Comparison of ENCODE assay signal across 20 cellular contexts in the genomic region with DNA sequence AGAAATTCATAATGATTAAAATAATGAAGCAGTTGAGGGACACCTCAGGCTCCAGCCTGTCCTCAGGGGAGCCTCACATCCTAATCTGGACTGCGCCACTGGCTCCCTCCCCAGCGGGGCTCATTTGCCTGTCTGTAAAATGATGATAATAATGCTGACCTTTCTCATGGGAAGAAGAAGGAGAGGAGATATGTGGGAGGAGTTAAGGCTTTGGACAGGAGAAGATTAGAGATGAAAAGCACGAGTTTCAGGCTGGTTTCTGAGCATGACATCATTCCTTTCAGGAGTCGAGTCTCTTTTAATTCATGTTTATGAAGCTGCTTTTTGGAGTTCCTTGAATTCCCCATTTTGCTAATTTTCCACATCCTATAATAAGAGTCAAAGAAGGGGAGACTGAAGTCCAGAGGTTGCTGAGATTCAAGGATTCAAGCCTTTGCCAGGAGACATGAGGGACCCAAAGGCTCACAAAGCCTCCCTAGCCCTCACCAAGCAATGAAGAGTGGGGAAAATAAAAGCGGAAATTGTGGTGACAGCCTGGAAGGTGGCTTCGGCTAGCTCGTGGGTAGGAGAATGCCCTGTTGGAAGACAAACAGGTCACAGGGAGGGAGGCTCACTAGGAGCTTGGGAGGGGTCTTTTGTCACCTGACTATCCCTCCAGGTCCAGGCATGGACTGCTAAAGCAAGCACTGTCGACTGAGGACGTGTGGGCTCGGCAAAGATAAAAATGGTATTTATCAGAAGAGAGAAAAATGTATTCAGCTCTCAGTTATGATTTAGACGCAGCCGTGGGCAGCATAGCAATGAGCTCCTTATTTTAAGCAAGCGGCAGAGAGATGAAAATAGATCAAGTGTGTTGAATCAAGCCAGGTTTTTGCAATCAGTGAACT. TPM values are rescaled to one million over a fixed set of nuclear protein-coding genes. Genes with fewer than 3 reads are reported as not detected.
A peak's percentile ranks its signal among the peaks of the same experiment; 100 is the strongest.
DNase-seq lines count a peak whose midpoint lies in the region; ATAC-seq and TF ChIP-seq lines count a peak whose summit lies in the region.
"Had no signal": no experiment of that assay in that cellular context is flagged by ENCODE, and none has a peak within 500 bp of the region (broad histone marks: within the 10 kb centered on the region; RNA-seq: fewer than 3 reads in every experiment).

No MANE protein-coding gene starts in this region.

- no peaks in the 10 kb centered on the region for H3K9me3 Mint-ChIP-seq in activated naive CD8-positive, alpha-beta T cell treated with anti-CD3 and anti-CD28 coated beads for 36 hours
- no peaks in the 10 kb centered on the region for H3K9me3 Mint-ChIP-seq in activated naive CD8-positive, alpha-beta T cell treated with anti-CD3 and anti-CD28 coated beads, Interleukin-2, amount 50 U/mL, for 24 hours
- no peaks in the 10 kb centered on the region for H3K9me3 Mint-ChIP-seq in mesothelial cell of epicardium
- no peaks in the 10 kb centered on the region for H3K9me3 Mint-ChIP-seq in natural killer cell treated with Interleukin-12 subunit alpha and Interleukin-12 subunit beta and Interleukin-15 and Interleukin-18, amount 100 ng/mL, for 72 hours
- H3K9me3 Mint-ChIP-seq: activated CD4-positive, alpha-beta T cell treated with anti-CD3 and anti-CD28 coated beads, Interleukin-2, amount 10 ng/mL, durations not matched to agents 7 days and 5 days; activated T-cell treated with anti-CD3 and anti-CD28 coated beads, Interleukin-2, amount 50 U/mL, for 24 hours; CD8-positive, alpha-beta T cell had no signal

- H3K36me3 ChIP-seq in WERI-Rb-1, result no peaks in the 10 kb centered on the region; the same call in 1 of the 2 replicates
- no peaks in the 10 kb centered on the region for H3K36me3 ChIP-seq in uterus
- H3K36me3 ChIP-seq: ovary had no signal

- peaks cover 7% of the 10 kb centered on the region for H3K4me1 Mint-ChIP-seq in activated naive CD8-positive, alpha-beta T cell treated with anti-CD3 and anti-CD28 coated beads for 36 hours
- peaks cover 5% of the 10 kb centered on the region for H3K4me1 Mint-ChIP-seq in activated naive CD8-positive, alpha-beta T cell treated with anti-CD3 and anti-CD28 coated beads, Interleukin-2, amount 50 U/mL, for 24 hours
- H3K4me1 Mint-ChIP-seq in mesothelial cell of epicardium, result peaks cover 23% of the 10 kb centered on the region
- H3K4me1 Mint-ChIP-seq in natural killer cell treated with Interleukin-12 subunit alpha and Interleukin-12 subunit beta and Interleukin-15 and Interleukin-18, amount 100 ng/mL, for 72 hours (ENCODE audit: low read depth in 2 of 2), result no peaks in the 10 kb centered on the region

- no peak for TF ChIP-seq POLR2A in uterus (IDR thresholded peaks at IDR 0.05)

- H3K27ac ChIP-seq in WERI-Rb-1 (peak overlapping the region; percentile 66), uterus (peak overlapping the region; percentile 57 to 72)
- H3K27ac ChIP-seq: A549 had no signal

- H3K27me3 ChIP-seq in WERI-Rb-1 (ENCODE audit: insufficient read depth, low read depth, severe bottlenecking), result no peaks in the 10 kb centered on the region
- no peaks in the 10 kb centered on the region for H3K27me3 ChIP-seq in uterus
- H3K27me3 ChIP-seq: ovary had no signal

- intact Hi-C loops in uterus (cut with DNase I; ENCODE audit: low total_unique reads), result no loop called here

- no peaks in the 10 kb centered on the region for H3K36me3 Mint-ChIP-seq in activated naive CD8-positive, alpha-beta T cell treated with anti-CD3 and anti-CD28 coated beads for 36 hours
- H3K36me3 Mint-ChIP-seq in activated naive CD8-positive, alpha-beta T cell treated with anti-CD3 and anti-CD28 coated beads, Interleukin-2, amount 50 U/mL, for 24 hours (ENCODE audit: low read depth), result no peaks in the 10 kb centered on the region
- H3K36me3 Mint-ChIP-seq in mesothelial cell of epicardium, result no peaks in the 10 kb centered on the region
- no peaks in the 10 kb centered on the region for H3K36me3 Mint-ChIP-seq in natural killer cell treated with Interleukin-12 subunit alpha and Interleukin-12 subunit beta and Interleukin-15 and Interleukin-18, amount 100 ng/mL, for 72 hours
- H3K36me3 Mint-ChIP-seq: CD8-positive, alpha-beta T cell had no signal

- H3K4me3 ChIP-seq in WERI-Rb-1 (ENCODE audit: low read depth, low read length), result no peak overlapping the region
- no peak overlapping the region for H3K4me3 ChIP-seq in uterus
- H3K4me3 ChIP-seq: A549, ovary had no signal

- peak overlapping the region; percentile 24 for H3K27ac Mint-ChIP-seq in activated naive CD8-positive, alpha-beta T cell treated with anti-CD3 and anti-CD28 coated beads for 36 hours
- no peak overlapping the region for H3K27ac Mint-ChIP-seq in activated naive CD8-positive, alpha-beta T cell treated with anti-CD3 and anti-CD28 coated beads, Interleukin-2, amount 50 U/mL, for 24 hours
- peak overlapping the region; percentile 93 for H3K27ac Mint-ChIP-seq in mesothelial cell of epicardium
- H3K27ac Mint-ChIP-seq in natural killer cell treated with Interleukin-12 subunit alpha and Interleukin-12 subunit beta and Interleukin-15 and Interleukin-18, amount 100 ng/mL, for 72 hours, result no peak overlapping the region
- H3K27ac Mint-ChIP-seq: activated CD4-positive, alpha-beta T cell treated with anti-CD3 and anti-CD28 coated beads, Interleukin-2, amount 10 ng/mL, durations not matched to agents 7 days and 5 days; activated T-cell treated with anti-CD3 and anti-CD28 coated beads, Interleukin-2, amount 50 U/mL, for 24 hours; CD8-positive, alpha-beta T cell had no signal

- H3K27me3 Mint-ChIP-seq in activated naive CD8-positive, alpha-beta T cell treated with anti-CD3 and anti-CD28 coated beads for 36 hours, result no peaks in the 10 kb centered on the region
- H3K27me3 Mint-ChIP-seq in activated naive CD8-positive, alpha-beta T cell treated with anti-CD3 and anti-CD28 coated beads, Interleukin-2, amount 50 U/mL, for 24 hours, result no peaks in the 10 kb centered on the region
- no peaks in the 10 kb centered on the region for H3K27me3 Mint-ChIP-seq in mesothelial cell of epicardium (ENCODE audit: low read depth)
- H3K27me3 Mint-ChIP-seq in natural killer cell treated with Interleukin-12 subunit alpha and Interleukin-12 subunit beta and Interleukin-15 and Interleukin-18, amount 100 ng/mL, for 72 hours, result no peaks in the 10 kb centered on the region
- H3K27me3 Mint-ChIP-seq: activated T-cell treated with anti-CD3 and anti-CD28 coated beads, Interleukin-2, amount 50 U/mL, for 24 hours had no signal

- no peak overlapping the region for H3K4me3 Mint-ChIP-seq in activated naive CD8-positive, alpha-beta T cell treated with anti-CD3 and anti-CD28 coated beads for 36 hours
- no peak overlapping the region for H3K4me3 Mint-ChIP-seq in activated naive CD8-positive, alpha-beta T cell treated with anti-CD3 and anti-CD28 coated beads, Interleukin-2, amount 50 U/mL, for 24 hours
- H3K4me3 Mint-ChIP-seq in mesothelial cell of epicardium, result no peak overlapping the region
- H3K4me3 Mint-ChIP-seq in natural killer cell treated with Interleukin-12 subunit alpha and Interleukin-12 subunit beta and Interleukin-15 and Interleukin-18, amount 100 ng/mL, for 72 hours, result no peak overlapping the region
- H3K4me3 Mint-ChIP-seq: activated CD4-positive, alpha-beta T cell treated with anti-CD3 and anti-CD28 coated beads, Interleukin-2, amount 10 ng/mL, durations not matched to agents 7 days and 5 days; activated T-cell treated with anti-CD3 and anti-CD28 coated beads, Interleukin-2, amount 50 U/mL, for 24 hours; CD8-positive, alpha-beta T cell had no signal

- H3K4me1 ChIP-seq in uterus, result no peaks in the 10 kb centered on the region
- H3K4me1 ChIP-seq: A549 had no signal

- H3K9me3 ChIP-seq in WERI-Rb-1 (ENCODE audit: severe bottlenecking), result no peaks in the 10 kb centered on the region
- no peaks in the 10 kb centered on the region for H3K9me3 ChIP-seq in uterus
- H3K9me3 ChIP-seq: A549, ovary had no signal

- no peak for DNase-seq in activated naive CD8-positive, alpha-beta T cell treated with anti-CD3 and anti-CD28 coated beads for 36 hours
- DNase-seq in activated naive CD8-positive, alpha-beta T cell treated with anti-CD3 and anti-CD28 coated beads, Interleukin-2, amount 50 U/mL, for 24 hours, result no peak
- DNase-seq in WERI-Rb-1, result no peak
- DNase-seq in mesothelial cell of epicardium (ENCODE audit: low spot score in 2 of 2, unreplicated experiment in 2 of 2), result no peak
- DNase-seq in uterus, result peak in 1 of 2 donors; percentile 27
- no peak for DNase-seq in natural killer cell treated with Interleukin-12 subunit alpha and Interleukin-12 subunit beta and Interleukin-15 and Interleukin-18, amount 100 ng/mL, for 72 hours (ENCODE audit: low spot score)
- no peak for DNase-seq in RKO (ENCODE audit: low spot score)
- DNase-seq: activated CD4-positive, alpha-beta T cell treated with anti-CD3 and anti-CD28 coated beads, Interleukin-2, amount 10 ng/mL, durations not matched to agents 7 days and 5 days; activated T-cell treated with anti-CD3 and anti-CD28 coated beads, Interleukin-2, amount 50 U/mL, for 24 hours; CD8-positive, alpha-beta T cell; Karpas-422; NCI-H1694; NCI-H69; ovary; small intestine; stimulated activated naive CD4-positive, alpha-beta T cell treated with Interleukin-2 at 50 U/mL for 16 hours; T-helper 2 cell had no signal

- TF ChIP-seq CTCF in WERI-Rb-1 (IDR thresholded peaks at IDR 0.05; ENCODE audit: low read depth, low read length) (no peak), mesothelial cell of epicardium (IDR thresholded peaks at IDR 0.05; ENCODE audit: unreplicated experiment) (no peak), uterus (IDR thresholded peaks at IDR 0.05) (no peak)

- ATAC-seq in activated naive CD8-positive, alpha-beta T cell treated with anti-CD3 and anti-CD28 coated beads, Interleukin-2, amount 50 U/mL, for 24 hours, result no peak
- no peak for ATAC-seq in natural killer cell treated with Interleukin-12 subunit alpha and Interleukin-12 subunit beta and Interleukin-15 and Interleukin-18, amount 100 ng/mL, for 72 hours
- ATAC-seq in GM21825 (IDR thresholded peaks at IDR 0.05; ENCODE audit: unreplicated experiment), result no peak
- ATAC-seq: A549; CD8-positive, alpha-beta T cell; HCT116 had no signal

RNA-seq across cellular contexts. Expression of a gene that starts 27.5 kb away (rescaled TPM):
- total RNA-seq in activated naive CD8-positive, alpha-beta T cell treated with anti-CD3 and anti-CD28 coated beads for 36 hours, result 100 to 1,000 TPM; 501 to 504 TPM
- total RNA-seq in mesothelial cell of epicardium (464 to 480 TPM (median 472 TPM) in 3 replicates), uterus (100 to 1,000 TPM in 1 of 4 donors, 10 to 100 TPM in 3; 34.6 to 100 (median 78.2) TPM)
- 100 to 1,000 TPM; 142 to 259 TPM for total RNA-seq in natural killer cell treated with Interleukin-12 subunit alpha and Interleukin-12 subunit beta and Interleukin-15 and Interleukin-18, amount 100 ng/mL, for 72 hours

RNA-seq across cellular contexts. Expression of a gene that starts 58.2 kb away (rescaled TPM):
- total RNA-seq in activated naive CD8-positive, alpha-beta T cell treated with anti-CD3 and anti-CD28 coated beads for 36 hours, result 1 to 10 TPM; 8.6 to 9.2 TPM
- total RNA-seq in mesothelial cell of epicardium (24.0 to 26.8 TPM (median 24.0 TPM) in 3 replicates), uterus (10 to 100 TPM in 2 of 4 donors, 1 to 10 TPM in 2; 4.7 to 20.1 (median 9.9) TPM)
- 1 to 10 TPM; 5.2 to 6.3 TPM for total RNA-seq in natural killer cell treated with Interleukin-12 subunit alpha and Interleukin-12 subunit beta and Interleukin-15 and Interleukin-18, amount 100 ng/mL, for 72 hours

Comparison
In these comparisons a context has a peak if more than half of its experiments do, and no peak if none do; other contexts are left out.
1. H3K27ac Mint-ChIP-seq: peak in activated naive CD8-positive, alpha-beta T cell treated with anti-CD3 and anti-CD28 coated beads for 36 hours (single experiment) and mesothelial cell of epicardium (single experiment); none in activated naive CD8-positive, alpha-beta T cell treated with anti-CD3 and anti-CD28 coated beads, Interleukin-2, amount 50 U/mL, for 24 hours (single experiment) and natural killer cell treated with Interleukin-12 subunit alpha and Interleukin-12 subunit beta and Interleukin-15 and Interleukin-18, amount 100 ng/mL, for 72 hours (0 of 2).